In genomic region chr11:125372088-125372487, GRCh38 we compare ENCODE assay signal across 12 cellular contexts.
"Had no signal": no experiment of that assay in that cellular context is flagged by ENCODE, and none has a peak within 500 bp of the region (broad histone marks: within the 10 kb centered on the region; RNA-seq: fewer than 3 reads in every experiment).

No MANE protein-coding gene starts in this region.

- DNase-seq: activated CD4-positive, alpha-beta memory T cell treated with anti-CD3 and anti-CD28 coated beads for 36 hours; activated CD4-positive, alpha-beta T cell treated with anti-CD3 and anti-CD28 coated beads for 1 hour; activated gamma-delta T cell; activated T-cell treated with anti-CD3 and anti-CD28 coated beads, Interleukin-2, amount 50 U/mL, for 4 hours; anterior cingulate cortex; hypothalamus; left ventricle myocardium superior; stimulated activated CD4-positive, alpha-beta T cell treated with anti-CD3 and anti-CD28 coated beads, Interleukin-1b, Interleukin-23, amount 100 ng/mL, for 48 hours; SW 1271 had no signal

- H3K36me3 ChIP-seq: breast epithelium had no signal

- ATAC-seq: activated T-cell treated with anti-CD3 and anti-CD28 coated beads, Interleukin-2, amount 50 U/mL, for 4 hours; esophagus mucosa; left ventricle myocardium superior; stimulated activated memory B cell treated with anti-CD40 and anti-IgM and Interleukin-4, amounts not matched to agents 10 μg/mL and 1 μg/mL and 100 μg/mL, for 72 hours had no signal

- H3K9me3 ChIP-seq: breast epithelium had no signal

- H3K27me3 ChIP-seq: breast epithelium had no signal

- H3K4me3 ChIP-seq: breast epithelium had no signal

- H3K4me1 ChIP-seq: breast epithelium had no signal

- H3K27ac ChIP-seq: breast epithelium had no signal
